In genomic region chr12:58814036-58814435, GRCh38 we compare ENCODE assay signal across 27 cellular contexts.
A peak's percentile ranks its signal among the peaks of the same experiment; 100 is the strongest.
DNase-seq lines count a peak whose midpoint lies in the region; TF ChIP-seq lines count a peak whose summit lies in the region.
"Had no signal": no experiment of that assay in that cellular context is flagged by ENCODE, and none has a peak within 500 bp of the region (broad histone marks: within the 10 kb centered on the region; RNA-seq: fewer than 3 reads in every experiment).

No MANE protein-coding gene starts in this region.

- H3K4me3 ChIP-seq in NT2/D1 (ENCODE audit: insufficient read length, low read depth) (no peak overlapping the region), osteoblast (ENCODE audit: insufficient read depth, low read length) (no peak overlapping the region), dorsolateral prefrontal cortex (no peak overlapping the region), BE2C (ENCODE audit: low read depth, low read length) (no peak overlapping the region)
- H3K4me3 ChIP-seq: colonic mucosa, esophagus muscularis mucosa, lower lobe of right lung, sigmoid colon, SK-N-MC, upper lobe of right lung had no signal

- H2AFZ ChIP-seq in osteoblast (ENCODE audit: low read length): no peak overlapping the region

- no peak overlapping the region for H3K9ac ChIP-seq in NT2/D1 (ENCODE audit: insufficient read length, low read depth)
- H3K9ac ChIP-seq: KMS-11 had no signal

- H3K4me2 ChIP-seq in osteoblast (ENCODE audit: insufficient read depth, low read length): peak overlapping the region; percentile 16
- H3K4me2 ChIP-seq: KMS-11 had no signal

- 0 out of 2 replicates have a peak, but pooled peaks cover 4% of the 10 kb centered on the region for H3K9me3 ChIP-seq in NT2/D1 (ENCODE audit: insufficient read depth, low read length)
- H3K9me3 ChIP-seq in osteoblast (ENCODE audit: low read depth, low read length): no peaks in the 10 kb centered on the region
- H3K9me3 ChIP-seq in BE2C: no peaks in the 10 kb centered on the region
- H3K9me3 ChIP-seq: colonic mucosa, esophagus muscularis mucosa, lower lobe of right lung, sigmoid colon, upper lobe of right lung had no signal

- no peaks in the 10 kb centered on the region for H3K27me3 ChIP-seq in NT2/D1 (ENCODE audit: insufficient read depth, insufficient read length)
- peaks cover 7% of the 10 kb centered on the region for H3K27me3 ChIP-seq in osteoblast (ENCODE audit: insufficient read depth, low read length)
- H3K27me3 ChIP-seq in dorsolateral prefrontal cortex: no peaks in the 10 kb centered on the region
- no peaks in the 10 kb centered on the region for H3K27me3 ChIP-seq in BE2C
- H3K27me3 ChIP-seq: colonic mucosa, esophagus muscularis mucosa, sigmoid colon, upper lobe of right lung had no signal

- intact Hi-C loops in dorsolateral prefrontal cortex (cut with DNase I): no loop called here

- TF ChIP-seq CTCF in osteoblast (IDR thresholded peaks at IDR 0.05; ENCODE audit: extremely low read depth, low read depth, low read length) (no peak), dorsolateral prefrontal cortex (IDR thresholded peaks at IDR 0.05 in 54 of 56, conservative IDR thresholded peaks at IDR 0.05 in 2 of 56; ENCODE audit: low read depth in 1 of 56, partially characterized antibody in 56 of 56) (no peak), BE2C (IDR thresholded peaks at IDR 0.05; ENCODE audit: low read depth, low read length) (no peak)

- no peaks in the 10 kb centered on the region for H3K36me3 ChIP-seq in NT2/D1 (ENCODE audit: insufficient read depth, insufficient read length, low read length)
- H3K36me3 ChIP-seq in osteoblast (ENCODE audit: insufficient read depth, low read length): no peaks in the 10 kb centered on the region
- H3K36me3 ChIP-seq in BE2C: no peaks in the 10 kb centered on the region
- H3K36me3 ChIP-seq: colonic mucosa, esophagus muscularis mucosa, lower lobe of right lung, sigmoid colon, upper lobe of right lung had no signal

- DNase-seq in EL (peak; percentile 37), NT2/D1 (ENCODE audit: low read depth, low spot score) (peak; percentile 48), fibroblast of peridontal ligament (ENCODE audit: extremely low read depth) (peak; percentile 9), osteoblast (ENCODE audit: insufficient read length, low spot score, missing footprints) (peak; percentile 43), medulla oblongata (ENCODE audit: extremely low spot score) (no peak), dorsolateral prefrontal cortex (no peak), HuH-7.5 (ENCODE audit: low spot score) (no peak), BE2C (no peak)
- DNase-seq: activated CD4-positive, alpha-beta memory T cell treated with anti-CD3 and anti-CD28 coated beads, Interleukin-2, amount 10 ng/mL, durations not matched to agents 7 days and 5 days; activated CD8-positive, alpha-beta memory T cell treated with anti-CD3 and anti-CD28 coated beads, Interleukin-2, amount 50 U/mL, for 48 hours; activated naive CD4-positive, alpha-beta T cell treated with anti-CD3 and anti-CD28 coated beads, Interleukin-2, amount 50 U/mL, for 16 hours; Calu3; colonic mucosa; kidney; lower lobe of right lung; NCI-H1436; NCI-H446 treated with DMSO at 0.1 percent for 48 hours; NCI-H82; posterior cingulate gyrus; RPMI8226; sigmoid colon; stimulated activated CD4-positive, alpha-beta T cell treated with anti-CD3 and anti-CD28 coated beads, Interleukin-4, amount 100 ng/mL, for 4 hours; substantia nigra; upper lobe of right lung had no signal

- H3K27ac ChIP-seq in osteoblast (ENCODE audit: low read depth, low read length): no peak overlapping the region
- peak overlapping the region in 1 of 59 donors; percentile 9 for H3K27ac ChIP-seq in dorsolateral prefrontal cortex
- H3K27ac ChIP-seq: colonic mucosa, esophagus muscularis mucosa, KMS-11, lower lobe of right lung, sigmoid colon, SK-N-MC, upper lobe of right lung had no signal

- H3K4me1 ChIP-seq in NT2/D1 (ENCODE audit: insufficient read depth, insufficient read length) (no peaks in the 10 kb centered on the region), osteoblast (ENCODE audit: insufficient read depth, low read length) (peaks cover 5% of the 10 kb centered on the region), BE2C (no peaks in the 10 kb centered on the region)
- H3K4me1 ChIP-seq: colonic mucosa, lower lobe of right lung, upper lobe of right lung had no signal

- H4K20me1 ChIP-seq in osteoblast (ENCODE audit: insufficient read depth, low read length): no peaks in the 10 kb centered on the region

- H3K79me2 ChIP-seq in osteoblast (ENCODE audit: insufficient read depth, low read length): no peaks in the 10 kb centered on the region

Comparison
In these comparisons a context has a peak if more than half of its experiments do, and no peak if none do; other contexts are left out.
1. DNase-seq: peak in EL (single experiment), NT2/D1 (single experiment), fibroblast of peridontal ligament (single experiment) and osteoblast (single experiment); none in medulla oblongata (single experiment), dorsolateral prefrontal cortex (0 of 10), HuH-7.5 (single experiment) and BE2C (single experiment).